ENCODE assay signal across 8 cellular contexts in the genomic region with DNA sequence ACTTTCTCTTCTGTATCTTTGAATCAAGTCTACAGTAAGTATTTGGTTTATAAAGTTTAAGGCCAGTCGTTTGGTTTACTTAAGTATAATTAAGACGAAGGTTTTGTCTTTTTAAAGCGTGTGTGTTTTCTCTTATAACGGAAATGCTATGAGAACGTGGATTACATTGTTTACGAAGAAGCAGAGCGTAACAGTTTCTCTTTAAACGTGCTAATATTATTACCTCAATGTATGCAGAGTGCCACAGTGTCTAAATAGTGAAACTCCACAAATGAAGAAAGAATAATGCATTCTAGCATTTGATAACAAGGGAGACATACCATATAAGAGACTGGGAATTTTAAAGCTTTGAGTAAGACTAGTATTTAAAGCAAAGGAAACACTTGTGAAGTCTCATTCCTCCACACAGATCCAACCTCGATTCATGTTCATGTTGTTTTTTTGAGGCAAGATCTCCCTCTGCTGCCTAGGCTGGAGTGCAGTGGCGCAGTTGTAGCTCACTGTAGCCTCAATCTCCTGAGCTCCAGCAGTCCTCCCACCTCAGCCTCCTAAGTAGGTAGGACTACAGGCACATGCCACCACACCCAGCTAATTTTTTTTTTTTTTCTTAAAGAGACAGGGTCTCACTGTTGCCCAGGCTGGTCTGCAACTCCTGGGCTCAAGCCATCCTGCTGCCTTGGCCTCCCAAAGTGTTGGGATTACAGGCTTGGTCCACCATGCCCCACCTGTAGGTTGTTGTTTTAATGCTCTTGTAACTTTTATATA. TPM values are rescaled to one million over a fixed set of nuclear protein-coding genes. Genes with fewer than 3 reads are reported as not detected.
DNase-seq lines count a peak whose midpoint lies in the region; TF ChIP-seq lines count a peak whose summit lies in the region.

No MANE protein-coding gene starts in this region.

- no peak overlapping the region for H4K8ac ChIP-seq in mesendoderm (ENCODE audit: low read depth, low read length)

- H4K5ac ChIP-seq in mesendoderm (ENCODE audit: low read length): no peak overlapping the region

- peak overlapping the region; percentile 45 to 97 (median 92); a peak in 21 of 22 replicates for H3K27ac ChIP-seq in BLaER1 treated with 17β-estradiol and CSF1 and Interleukin-3, amounts not matched to agents 10 nM and 100 nM
- H3K27ac ChIP-seq in mesendoderm (ENCODE audit: low read depth, low read length) (no peak overlapping the region), testis (peak overlapping the region in 1 of 2 donors; percentile 73)

- H3K4me3 ChIP-seq in BLaER1 treated with 17β-estradiol and CSF1 and Interleukin-3, amounts not matched to agents 10 nM and 100 nM: peak overlapping the region; percentile 80 to 96 (median 88)
- H3K4me3 ChIP-seq in HFF-Myc (replicated peaks; ENCODE audit: low read depth, low read length) (peak overlapping the region; percentile 91), mesendoderm (ENCODE audit: low read length) (no peak overlapping the region), testis (peak overlapping the region; percentile 67 to 71)

- no peak for DNase-seq in HFF-Myc (ENCODE audit: extremely low read depth, low read depth)
- peak; percentile 10 for DNase-seq in T follicular helper cell (ENCODE audit: low read depth)
- peak; percentile 46 for DNase-seq in central memory CD4-positive, alpha-beta T cell
- DNase-seq in mesendoderm: peak; percentile 52
- peak; percentile 54 for DNase-seq in testis
- no peak for DNase-seq in amniotic stem cell (lab: John Stamatoyannopoulos, UW)
- DNase-seq in GM19240 (ENCODE audit: insufficient read length, low spot score): no peak

- peaks cover 42% of the 10 kb centered on the region for H3K79me2 ChIP-seq in mesendoderm (ENCODE audit: control insufficient read depth, insufficient read depth, low read length)

- no peak overlapping the region for H3K23ac ChIP-seq in mesendoderm (ENCODE audit: low read length)

- 100% methylated on average over 2 of the region's 10 CpGs for WGBS in mesendoderm (ENCODE audit: extremely low coverage, insufficient coverage, low lambda C conversion rate)
- 5 to 8% methylated on average over 10 of the region's 10 CpGs for WGBS in testis, 2 donors

- H3K79me1 ChIP-seq in mesendoderm (ENCODE audit: low read length): peaks cover 9% of the 10 kb centered on the region

- H3K27me3 ChIP-seq in BLaER1 treated with 17β-estradiol and CSF1 and Interleukin-3, amounts not matched to agents 10 nM and 100 nM: no peaks in the 10 kb centered on the region
- H3K27me3 ChIP-seq in mesendoderm (ENCODE audit: insufficient read depth, low read length, poor library complexity): no peaks in the 10 kb centered on the region
- no peaks in the 10 kb centered on the region for H3K27me3 ChIP-seq in testis

- TF ChIP-seq CTCF in HFF-Myc (IDR thresholded peaks at IDR 0.05; ENCODE audit: low read depth, low read length, missing control alignments): peak; percentile 26
- TF ChIP-seq CTCF in testis (IDR thresholded peaks at IDR 0.05): no peak

- H3K9ac ChIP-seq in BLaER1 treated with 17β-estradiol and CSF1 and Interleukin-3, amounts not matched to agents 10 nM and 100 nM: peak overlapping the region; percentile 80 to 98 (median 93)
- peak overlapping the region; percentile 15 for H3K9ac ChIP-seq in mesendoderm (ENCODE audit: low read length)

- no peak overlapping the region for H3K18ac ChIP-seq in mesendoderm (ENCODE audit: low read length)

- no peak for TF ChIP-seq POLR2A in testis (IDR thresholded peaks at IDR 0.05)

- H2BK15ac ChIP-seq in mesendoderm (replicated peaks; ENCODE audit: low read depth): no peak overlapping the region

- peaks cover 0 to 59% (median 51%) of the 10 kb centered on the region in 11 experiments; a peak in 19 of 22 replicates for H4K20me1 ChIP-seq in BLaER1 treated with 17β-estradiol and CSF1 and Interleukin-3, amounts not matched to agents 10 nM and 100 nM

- no peaks in the 10 kb centered on the region for H3K9me3 ChIP-seq in BLaER1 treated with 17β-estradiol and CSF1 and Interleukin-3, amounts not matched to agents 10 nM and 100 nM (replicated peaks in 1 of 11)
- H3K9me3 ChIP-seq in testis: no peaks in the 10 kb centered on the region

- intact Hi-C loops in testis (cut with DNase I; ENCODE audit: low total_unique reads): no loop called here

- H3K4ac ChIP-seq in mesendoderm (ENCODE audit: low read depth, low read length): no peak overlapping the region

- no peak overlapping the region for H2BK120ac ChIP-seq in mesendoderm (ENCODE audit: low read depth, low read length)

- no peak overlapping the region for H2BK5ac ChIP-seq in mesendoderm (ENCODE audit: low read length)

- H2AK5ac ChIP-seq in mesendoderm (ENCODE audit: low read length): no peak overlapping the region

- H3K36me3 ChIP-seq in BLaER1 treated with 17β-estradiol and CSF1 and Interleukin-3, amounts not matched to agents 10 nM and 100 nM: peaks cover 5 to 27% (median 17%) of the 10 kb centered on the region in 11 experiments; a peak in 20 of 22 replicates
- H3K36me3 ChIP-seq in mesendoderm (ENCODE audit: control insufficient read depth, insufficient read depth, low read length) (no peaks in the 10 kb centered on the region), testis (ENCODE audit: low read depth, missing control alignments) (no peaks in the 10 kb centered on the region)

- no peak overlapping the region for H3K56ac ChIP-seq in mesendoderm (ENCODE audit: low read length)

- H3K4me1 ChIP-seq in BLaER1 treated with 17β-estradiol and CSF1 and Interleukin-3, amounts not matched to agents 10 nM and 100 nM: peaks cover 21 to 28% (median 24%) of the 10 kb centered on the region in 10 experiments
- H3K4me1 ChIP-seq in mesendoderm (ENCODE audit: control insufficient read depth, low read depth, low read length) (no peaks in the 10 kb centered on the region), testis (no peaks in the 10 kb centered on the region)

- H3K4me2 ChIP-seq in BLaER1 treated with 17β-estradiol and CSF1 and Interleukin-3, amounts not matched to agents 10 nM and 100 nM: peak overlapping the region; percentile 67 to 95 (median 89)
- H3K4me2 ChIP-seq in mesendoderm (ENCODE audit: low read length): no peak overlapping the region

RNA-seq across cellular contexts. Expression of a gene that starts 1.6 kb away (rescaled TPM):
- 10.3 TPM for polyA plus RNA-seq in mesendoderm (2013, experiment 1 of 2)
- 10.2 TPM for polyA plus RNA-seq in mesendoderm (2013, experiment 2 of 2)
- total RNA-seq in testis: 10 to 100 TPM; 35.1 to 47.2 TPM
- 39.3 TPM for polyA plus RNA-seq in testis (ENCODE audit: insufficient read depth, low read depth, low replicate concordance)

RNA-seq across cellular contexts. Expression of a gene that starts 47.3 kb away (rescaled TPM):
- polyA plus RNA-seq in mesendoderm (2013, experiment 1 of 2): 43.9 TPM
- 43.8 TPM for polyA plus RNA-seq in mesendoderm (2013, experiment 2 of 2)
- 100 to 1,000 TPM; 278 to 286 TPM for total RNA-seq in testis
- 44.5 TPM for polyA plus RNA-seq in testis (ENCODE audit: insufficient read depth, low read depth, low replicate concordance)

Comparison
In these comparisons a context has a peak if more than half of its experiments do, and no peak if none do; other contexts are left out.
1. DNase-seq: peak in T follicular helper cell (single experiment), central memory CD4-positive, alpha-beta T cell (single experiment), mesendoderm (single experiment) and testis (single experiment); none in HFF-Myc (single experiment), amniotic stem cell (single experiment) and GM19240 (single experiment).